7 cellular contexts compared by ENCODE assay signal in genomic region chrX:40170830-40171512, GRCh38.
DNase-seq lines count a peak whose midpoint lies in the region; ATAC-seq and TF ChIP-seq lines count a peak whose summit lies in the region.

No MANE protein-coding gene starts in this region.

- in situ Hi-C loops in HAP-1 (cut with MboI; ENCODE audit: low sequenced_read_pairs) = no loop called here

- no peaks in the 10 kb centered on the region for H3K9me3 ChIP-seq in HAP-1
- no peaks in the 10 kb centered on the region for H3K9me3 ChIP-seq in SU-DHL-6 (ENCODE audit: insufficient read depth, low read length)
- no peaks in the 10 kb centered on the region for H3K9me3 ChIP-seq in left ventricle myocardium inferior (replicated peaks)

- H3K36me3 Mint-ChIP-seq in stimulated activated memory B cell treated with anti-CD40 and anti-IgM and Interleukin-4, amounts not matched to agents 10 μg/mL and 1 μg/mL and 100 μg/mL, for 72 hours = no peaks in the 10 kb centered on the region

- H3K4me1 ChIP-seq in HAP-1 (peaks cover 67% of the 10 kb centered on the region), left ventricle myocardium inferior (peaks cover 63% of the 10 kb centered on the region)

- H3K4me2 ChIP-seq in SU-DHL-6 (ENCODE audit: low read depth, low read length, poor library complexity, severe bottlenecking) = peak overlapping the region; percentile 38

- H3F3A ChIP-seq in SU-DHL-6 (ENCODE audit: insufficient read depth) = peaks cover 19% of the 10 kb centered on the region; the same call in 1 of the 2 replicates

- no peaks in the 10 kb centered on the region for H3K27me3 Mint-ChIP-seq in stimulated activated memory B cell treated with anti-CD40 and anti-IgM and Interleukin-4, amounts not matched to agents 10 μg/mL and 1 μg/mL and 100 μg/mL, for 72 hours

- no peaks in the 10 kb centered on the region for H3K9me2 ChIP-seq in SU-DHL-6 (replicated peaks; ENCODE audit: insufficient read depth, low read length)

- H3K27me3 ChIP-seq in HAP-1 (ENCODE audit: low read depth) = no peaks in the 10 kb centered on the region
- no peaks in the 10 kb centered on the region for H3K27me3 ChIP-seq in SU-DHL-6 (ENCODE audit: low read length)
- no peaks in the 10 kb centered on the region for H3K27me3 ChIP-seq in left ventricle myocardium inferior (ENCODE audit: low read depth)

- ATAC-seq in stimulated activated memory B cell treated with anti-CD40 and anti-IgM and Interleukin-4, amounts not matched to agents 10 μg/mL and 1 μg/mL and 100 μg/mL, for 72 hours = no peak
- ATAC-seq in HG02763 (IDR thresholded peaks at IDR 0.05; ENCODE audit: unreplicated experiment) = no peak

- DNase-seq in HAP-1 (ENCODE audit: low spot score in 2 of 2) (peak; percentile 79 to 88), left ventricle myocardium inferior (no peak), SKM-1 (lab: John Stamatoyannopoulos, UW; ENCODE audit: unreplicated experiment) (no peak), AG08396 (ENCODE audit: low spot score) (no peak)

- no peaks in the 10 kb centered on the region for H3K9me3 Mint-ChIP-seq in stimulated activated memory B cell treated with anti-CD40 and anti-IgM and Interleukin-4, amounts not matched to agents 10 μg/mL and 1 μg/mL and 100 μg/mL, for 72 hours

- no peak overlapping the region for H2AFZ ChIP-seq in SU-DHL-6 (ENCODE audit: low read depth, low read length, severe bottlenecking)

- H3K27ac ChIP-seq in SU-DHL-6 (ENCODE audit: low read depth, low read length) = peak overlapping the region; percentile 94
- peak overlapping the region; percentile 97 for H3K27ac ChIP-seq in left ventricle myocardium inferior (replicated peaks)

- H3K9ac ChIP-seq in SU-DHL-6 (ENCODE audit: low read length) = peak overlapping the region; percentile 28; the same call in 1 of the 2 replicates

- H3K4me3 Mint-ChIP-seq in stimulated activated memory B cell treated with anti-CD40 and anti-IgM and Interleukin-4, amounts not matched to agents 10 μg/mL and 1 μg/mL and 100 μg/mL, for 72 hours = peak overlapping the region; percentile 92

- intact Hi-C loops in left ventricle myocardium inferior (cut with micrococcal nuclease) = no loop called here

- H3K4me3 ChIP-seq in HAP-1 (peak overlapping the region; percentile 32), SU-DHL-6 (ENCODE audit: insufficient read depth, low read length, poor library complexity, severe bottlenecking) (no peak overlapping the region), left ventricle myocardium inferior (peak overlapping the region; percentile 68)

- peak overlapping the region; percentile 99 for H3K27ac Mint-ChIP-seq in stimulated activated memory B cell treated with anti-CD40 and anti-IgM and Interleukin-4, amounts not matched to agents 10 μg/mL and 1 μg/mL and 100 μg/mL, for 72 hours

- TF ChIP-seq CTCF in SU-DHL-6 (IDR thresholded peaks at IDR 0.05; ENCODE audit: insufficient read depth, low read length, poor library complexity, severe bottlenecking) = no peak
- TF ChIP-seq CTCF in left ventricle myocardium inferior (IDR thresholded peaks at IDR 0.05; ENCODE audit: borderline replicate concordance) = no peak

- H4K20me1 ChIP-seq in SU-DHL-6 (ENCODE audit: low read depth, low read length) = no peaks in the 10 kb centered on the region

- peaks cover 66% of the 10 kb centered on the region for H3K4me1 Mint-ChIP-seq in stimulated activated memory B cell treated with anti-CD40 and anti-IgM and Interleukin-4, amounts not matched to agents 10 μg/mL and 1 μg/mL and 100 μg/mL, for 72 hours

- no peaks in the 10 kb centered on the region; the same call in 1 of the 2 replicates for H3K36me3 ChIP-seq in HAP-1 (replicated peaks)
- no peaks in the 10 kb centered on the region for H3K36me3 ChIP-seq in SU-DHL-6 (ENCODE audit: low read length)
- no peaks in the 10 kb centered on the region for H3K36me3 ChIP-seq in left ventricle myocardium inferior

- H3K79me2 ChIP-seq in SU-DHL-6 (ENCODE audit: insufficient read depth, low read length) = no peaks in the 10 kb centered on the region

Comparison
In these comparisons a context has a peak if more than half of its experiments do, and no peak if none do; other contexts are left out.
1. DNase-seq: peak in HAP-1 (2 of 2); none in left ventricle myocardium inferior (single experiment), SKM-1 (single experiment) and AG08396 (single experiment).